In the genomic region with DNA sequence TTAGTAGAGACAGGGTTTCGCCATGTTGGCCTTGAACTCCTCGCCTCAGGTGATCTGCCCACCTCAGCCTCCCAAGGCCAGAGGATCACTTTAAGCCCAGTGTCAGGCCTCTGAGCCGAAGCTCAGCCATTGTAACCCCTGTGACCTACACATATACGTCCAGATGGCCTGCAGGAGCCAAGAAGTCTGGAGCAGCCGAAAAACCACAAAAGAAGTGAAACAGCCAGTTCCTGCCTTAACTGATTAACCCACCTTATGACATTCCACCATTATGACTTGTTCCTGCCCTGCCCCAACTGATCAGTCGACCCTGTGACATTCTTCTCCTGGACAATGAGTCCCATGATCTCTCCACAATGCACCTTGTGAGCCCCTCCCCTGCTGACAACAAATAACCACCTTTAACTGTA, we compare ENCODE assay signal across 9 cellular contexts. TPM values are rescaled to one million over a fixed set of nuclear protein-coding genes. Genes with fewer than 3 reads are reported as not detected.
DNase-seq lines count a peak whose midpoint lies in the region; ATAC-seq, FAIRE-seq and TF ChIP-seq lines count a peak whose summit lies in the region.
"Not testable (repeated sequence)": the region's sequence is repeated elsewhere in the genome, so short reads cannot be mapped to it uniquely, and the experiment has no call there.
"Had no signal": no experiment of that assay in that cellular context is flagged by ENCODE, and none has a peak within 500 bp of the region (broad histone marks: within the 10 kb centered on the region; RNA-seq: fewer than 3 reads in every experiment).

No MANE protein-coding gene starts in this region.

- intact Hi-C loops in PC-9 (cut with micrococcal nuclease; ENCODE audit: unreplicated experiment); sciatic nerve (cut with DNase I): not testable (repeated sequence)

- H3K9me3 ChIP-seq in A549; ES-I3 (ENCODE audit: control insufficient read depth, insufficient read depth, low read length); PC-9 (ENCODE audit: insufficient read depth, low read depth): not testable (repeated sequence)

- peak overlapping the region; percentile 28 for H3K4me3 Mint-ChIP-seq in activated CD4-positive, alpha-beta T cell treated with anti-CD3 and anti-CD28 coated beads, Interleukin-2, amount 10 ng/mL, durations not matched to agents 7 days and 5 days
- peak overlapping the region; percentile 60 for H3K4me3 Mint-ChIP-seq in activated naive CD4-positive, alpha-beta T cell treated with anti-CD3 and anti-CD28 coated beads, Interleukin-2, amount 50 U/mL, for 24 hours
- H3K4me3 Mint-ChIP-seq in effector memory CD8-positive, alpha-beta T cell, result peak overlapping the region; percentile 80 to 87
- H3K4me3 Mint-ChIP-seq in mesothelial cell of epicardium, result peak overlapping the region; percentile 92

- not testable (repeated sequence) for H3K9me2 ChIP-seq in PC-9 (ENCODE audit: insufficient read depth)

- not testable (repeated sequence) for H4K20me1 ChIP-seq in PC-9 (ENCODE audit: insufficient read depth)

- not testable (repeated sequence) for TF ChIP-seq POLR2A in A549 (IDR thresholded peaks at IDR 0.05; ENCODE audit: low read length)

- TF ChIP-seq EP300 in A549 (IDR thresholded peaks at IDR 0.05), result not testable (repeated sequence)

- not testable (repeated sequence) for H3K36me3 Mint-ChIP-seq in activated CD4-positive, alpha-beta T cell treated with anti-CD3 and anti-CD28 coated beads, Interleukin-2, amount 10 ng/mL, durations not matched to agents 7 days and 5 days (ENCODE audit: low read depth); activated naive CD4-positive, alpha-beta T cell treated with anti-CD3 and anti-CD28 coated beads, Interleukin-2, amount 50 U/mL, for 24 hours; effector memory CD8-positive, alpha-beta T cell (ENCODE audit: insufficient read depth); mesothelial cell of epicardium

- H3K27me3 Mint-ChIP-seq in activated CD4-positive, alpha-beta T cell treated with anti-CD3 and anti-CD28 coated beads, Interleukin-2, amount 10 ng/mL, durations not matched to agents 7 days and 5 days, result peaks cover 26% of the 10 kb centered on the region
- not testable (repeated sequence) for H3K27me3 Mint-ChIP-seq in activated naive CD4-positive, alpha-beta T cell treated with anti-CD3 and anti-CD28 coated beads, Interleukin-2, amount 50 U/mL, for 24 hours; mesothelial cell of epicardium (ENCODE audit: low read depth)
- peaks cover 21 to 44% of the 10 kb centered on the region in 2 donors for H3K27me3 Mint-ChIP-seq in effector memory CD8-positive, alpha-beta T cell

- H3K27me3 ChIP-seq in PC-9 (ENCODE audit: insufficient read depth, low read depth), result not testable (repeated sequence)

- not testable (repeated sequence) for TF ChIP-seq RAD21 in A549 (conservative IDR thresholded peaks at IDR 0.05 in 1 of 2, IDR thresholded peaks at IDR 0.05 in 1 of 2)

- not testable (repeated sequence) for H3K27ac Mint-ChIP-seq in activated CD4-positive, alpha-beta T cell treated with anti-CD3 and anti-CD28 coated beads, Interleukin-2, amount 10 ng/mL, durations not matched to agents 7 days and 5 days; activated naive CD4-positive, alpha-beta T cell treated with anti-CD3 and anti-CD28 coated beads, Interleukin-2, amount 50 U/mL, for 24 hours; mesothelial cell of epicardium
- peak overlapping the region in 1 of 2 donors; percentile 41 for H3K27ac Mint-ChIP-seq in effector memory CD8-positive, alpha-beta T cell

- not testable (repeated sequence) for H3K9me3 Mint-ChIP-seq in activated CD4-positive, alpha-beta T cell treated with anti-CD3 and anti-CD28 coated beads, Interleukin-2, amount 10 ng/mL, durations not matched to agents 7 days and 5 days; activated naive CD4-positive, alpha-beta T cell treated with anti-CD3 and anti-CD28 coated beads, Interleukin-2, amount 50 U/mL, for 24 hours; effector memory CD8-positive, alpha-beta T cell; mesothelial cell of epicardium

- H3K4me1 Mint-ChIP-seq in activated CD4-positive, alpha-beta T cell treated with anti-CD3 and anti-CD28 coated beads, Interleukin-2, amount 10 ng/mL, durations not matched to agents 7 days and 5 days, result peaks cover 20% of the 10 kb centered on the region
- peaks cover 15% of the 10 kb centered on the region for H3K4me1 Mint-ChIP-seq in activated naive CD4-positive, alpha-beta T cell treated with anti-CD3 and anti-CD28 coated beads, Interleukin-2, amount 50 U/mL, for 24 hours
- peaks cover 14 to 18% of the 10 kb centered on the region in 2 donors for H3K4me1 Mint-ChIP-seq in effector memory CD8-positive, alpha-beta T cell (ENCODE audit: low read depth in 2 of 2)
- H3K4me1 Mint-ChIP-seq in mesothelial cell of epicardium, result not testable (repeated sequence)

- peak overlapping the region; percentile 48; the same call in 1 of the 2 replicates for H3K9ac ChIP-seq in ES-I3 (ENCODE audit: low read depth, low read length)

- POLR2A ChIA-PET in A549 (lab: Yijun Ruan, JAX); activated CD4-positive, alpha-beta T cell treated with anti-CD3 and anti-CD28 coated beads, Interleukin-2, amount 10 ng/mL, durations not matched to agents 7 days and 5 days (lab: Charles Lee): not testable (repeated sequence)
- POLR2A ChIA-PET in PC-9 (lab: Charles Lee; ENCODE audit: unreplicated experiment), result interaction anchor here (0.7 kb wide), 1 partner anchor 244 kb away, joined by 11 read pairs; no protein-coding TSS in a partner anchor

- H3K4me3 ChIP-seq in A549, result not testable (repeated sequence)
- peak overlapping the region; percentile 79; the same call in 1 of the 2 replicates for H3K4me3 ChIP-seq in PC-9

- CTCF ChIA-PET in A549 (lab: Yijun Ruan, JAX) (interaction anchor here (0.6 to 22.4 kb wide), 12 partner anchors 8 to 339 kb away, joined by 3 to 499 read pairs (median 4); a partner anchor contains a TSS), PC-9 (lab: Charles Lee) (interaction anchor here (0.7 to 1.0 kb wide), 4 partner anchors 44 to 797 kb away, joined by 3 to 21 read pairs (median 5); no protein-coding TSS in a partner anchor)
- CTCF ChIA-PET in activated CD4-positive, alpha-beta T cell treated with anti-CD3 and anti-CD28 coated beads, Interleukin-2, amount 10 ng/mL, durations not matched to agents 7 days and 5 days (lab: Charles Lee), result interaction anchor here (1.0 to 5.9 kb wide), 2 partner anchors 9 to 339 kb away, joined by 3 to 18 read pairs; no protein-coding TSS in a partner anchor

- ATAC-seq in A549; effector memory CD8-positive, alpha-beta T cell (replicated peaks); sciatic nerve: not testable (repeated sequence)

- H3K36me3 ChIP-seq in ES-I3 (ENCODE audit: insufficient read depth, low read length); PC-9 (ENCODE audit: low read depth): not testable (repeated sequence)

- 60% methylated on average over 6 of the region's 6 CpGs for WGBS in A549 (ENCODE audit: missing lambda C conversion rate)

- H3K79me2 ChIP-seq in PC-9 (ENCODE audit: low read depth), result not testable (repeated sequence)

- H3K4me1 ChIP-seq in A549 (0 out of 3 replicates have a peak, but pooled peaks cover 11% of the 10 kb centered on the region), PC-9 (replicated peaks; ENCODE audit: insufficient read depth) (peaks cover 25% of the 10 kb centered on the region)
- not testable (repeated sequence) for H3K4me1 ChIP-seq in ES-I3 (ENCODE audit: insufficient read depth, low read length)

- peak overlapping the region; percentile 76; the same call in 1 of the 3 replicates for H3K4me2 ChIP-seq in A549
- peak overlapping the region; percentile 87 for H3K4me2 ChIP-seq in PC-9

- FAIRE-seq in A549 (lab: Jason Lieb, UNC), result not testable (repeated sequence)

- H3K27ac ChIP-seq in A549 (peak overlapping the region in 1 of 2 experiments; percentile 89; a peak in 1 of 6 replicates), PC-9 (peak overlapping the region; percentile 99)

- TF ChIP-seq CTCF in A549 (IDR thresholded peaks at IDR 0.05); PC-9 (conservative IDR thresholded peaks at IDR 0.05); mesothelial cell of epicardium (IDR thresholded peaks at IDR 0.05; ENCODE audit: unreplicated experiment): not testable (repeated sequence)

- H3F3A ChIP-seq in PC-9 (ENCODE audit: insufficient read depth, low read depth), result peaks cover 56% of the 10 kb centered on the region

- DNase-seq in A549 (ENCODE audit: low read depth in 1 of 2, low spot score in 1 of 2) (peak in 1 of 2 experiments; percentile 29), PC-9 (peak; percentile 53 to 85), mesothelial cell of epicardium (ENCODE audit: low spot score in 2 of 2, unreplicated experiment in 2 of 2) (peak in 1 of 2 experiments; percentile 11), sciatic nerve (ENCODE audit: low spot score) (peak; percentile 12)
- DNase-seq in activated CD4-positive, alpha-beta T cell treated with anti-CD3 and anti-CD28 coated beads, Interleukin-2, amount 10 ng/mL, durations not matched to agents 7 days and 5 days; effector memory CD8-positive, alpha-beta T cell: not testable (repeated sequence)

- H2AFZ ChIP-seq in PC-9, result not testable (repeated sequence)

- not testable (repeated sequence) for BruUV-seq in PC-9 (replicated peaks; lab: Mats Ljungman, UMichigan)

RNA-seq across cellular contexts. Expression of a gene that starts 0.3 kb away (rescaled TPM):
- 3.1 and 3.5 TPM in 2 replicates for polyA plus RNA-seq in A549 (2011; rRNA removed)
- 1.5 and 1.6 TPM in 2 replicates for polyA plus RNA-seq in A549 (2012; cell fraction: cytosol; rRNA removed)
- 0.97 and 1.2 TPM in 2 replicates for polyA plus RNA-seq in A549 (2012; cell fraction: nucleus; rRNA removed)
- 4.3 to 5.6 TPM (median 4.6 TPM) in 3 replicates for polyA plus RNA-seq in A549 (2017; fragmentation: RNase III; extraction: RNeasy Plus Mini Kit Qiagen cat#74134 plus additional on column Dnase treatment)
- polyA minus RNA-seq in A549 (2011; rRNA and poly(A)+ RNA removed), result 4.6 and 6.2 TPM in 2 replicates
- total RNA-seq in PC-9 (2021), result 14.8 and 15.5 TPM in 2 replicates
- not detected for total RNA-seq in activated CD4-positive, alpha-beta T cell treated with anti-CD3 and anti-CD28 coated beads, Interleukin-2, amount 10 ng/mL, durations not matched to agents 7 days and 5 days
- total RNA-seq in mesothelial cell of epicardium, result 3.7 to 4.4 TPM (median 3.9 TPM) in 3 replicates
- total RNA-seq in sciatic nerve, result 1.1 TPM
- total RNA-seq: LHCN-M2 had no signal

RNA-seq across cellular contexts. Expression of a gene that starts 13.9 kb away (rescaled TPM):
- polyA plus RNA-seq in A549 (2011; rRNA removed) (27.4 and 34.7 TPM in 2 replicates), A549 (2017; fragmentation: RNase III; extraction: RNeasy Plus Mini Kit Qiagen cat#74134 plus additional on column Dnase treatment) (27.2 to 27.5 TPM (median 27.5 TPM) in 3 replicates)
- polyA plus RNA-seq in A549 (2012; cell fraction: cytosol; rRNA removed), result 10.9 and 11.3 TPM in 2 replicates
- polyA plus RNA-seq in A549 (2012; cell fraction: nucleus; rRNA removed), result 14.2 and 19.3 TPM in 2 replicates
- 34.8 and 41.5 TPM in 2 replicates for polyA minus RNA-seq in A549 (2011; rRNA and poly(A)+ RNA removed)
- total RNA-seq in PC-9 (2021) (17.7 and 25.6 TPM in 2 replicates), mesothelial cell of epicardium (48.7 to 51.5 TPM (median 50.0 TPM) in 3 replicates), sciatic nerve (82.8 TPM)
- total RNA-seq in activated CD4-positive, alpha-beta T cell treated with anti-CD3 and anti-CD28 coated beads, Interleukin-2, amount 10 ng/mL, durations not matched to agents 7 days and 5 days, result 100 to 1,000 TPM; 174 to 189 TPM

RNA-seq across cellular contexts. Expression of a gene that starts 55.7 kb away (rescaled TPM):
- polyA plus RNA-seq in A549 (2011; rRNA removed) (147 and 210 TPM in 2 replicates), A549 (2017; fragmentation: RNase III; extraction: RNeasy Plus Mini Kit Qiagen cat#74134 plus additional on column Dnase treatment) (564 to 580 TPM (median 566 TPM) in 3 replicates)
- 395 and 483 TPM in 2 replicates for polyA plus RNA-seq in A549 (2012; cell fraction: cytosol; rRNA removed)
- polyA plus RNA-seq in A549 (2012; cell fraction: nucleus; rRNA removed), result 319 and 362 TPM in 2 replicates
- 203 and 214 TPM in 2 replicates for polyA minus RNA-seq in A549 (2011; rRNA and poly(A)+ RNA removed)
- total RNA-seq in PC-9 (2021) (29.0 and 56.3 TPM in 2 replicates), mesothelial cell of epicardium (50.2 to 57.3 TPM (median 52.5 TPM) in 3 replicates), sciatic nerve (119 TPM)
- 100 to 1,000 TPM; 444 to 544 TPM for total RNA-seq in activated CD4-positive, alpha-beta T cell treated with anti-CD3 and anti-CD28 coated beads, Interleukin-2, amount 10 ng/mL, durations not matched to agents 7 days and 5 days

Comparison
In these comparisons a context has a peak if more than half of its experiments do, and no peak if none do; other contexts are left out.
1. H3K4me3 Mint-ChIP-seq: peak in every context shown above with its lines; median percentile 92 in mesothelial cell of epicardium; 84 in effector memory CD8-positive, alpha-beta T cell; 60 in activated naive CD4-positive, alpha-beta T cell treated with anti-CD3 and anti-CD28 coated beads, Interleukin-2, amount 50 U/mL, for 24 hours; 28 in activated CD4-positive, alpha-beta T cell treated with anti-CD3 and anti-CD28 coated beads, Interleukin-2, amount 10 ng/mL, durations not matched to agents 7 days and 5 days.